28 cellular contexts compared by ENCODE assay signal in genomic region chr2:24349097-24349496, GRCh38.
"Had no signal": no experiment of that assay in that cellular context is flagged by ENCODE, and none has a peak within 500 bp of the region (broad histone marks: within the 10 kb centered on the region; RNA-seq: fewer than 3 reads in every experiment).

No MANE protein-coding gene starts in this region.

- H3K36me3 Mint-ChIP-seq: mesothelial cell of epicardium, type B pancreatic cell had no signal

- ATAC-seq: activated T-cell treated with anti-CD3 and anti-CD28 coated beads, Interleukin-2, amount 50 U/mL, for 72 hours had no signal

- DNase-seq: activated CD4-positive, alpha-beta memory T cell treated with anti-CD3 and anti-CD28 coated beads, Interleukin-2, amount 10 ng/mL, durations not matched to agents 7 days and 5 days; activated CD4-positive, alpha-beta T cell treated with anti-CD3 and anti-CD28 coated beads for 48 hours; activated CD4-positive, CD25-positive, alpha-beta regulatory T cell; activated effector memory CD4-positive, alpha-beta T cell treated with Interleukin-2 at 50 U/mL for 16 hours; activated naive CD4-positive, alpha-beta T cell treated with anti-CD3 and anti-CD28 coated beads for 36 hours; activated T-cell treated with anti-CD3 and anti-CD28 coated beads, Interleukin-2, amount 50 U/mL, for 72 hours; aorta; brain microvascular endothelial cell; caudate nucleus; colonic mucosa; dorsolateral prefrontal cortex; glutamatergic neuron; kidney glomerular epithelial cell; left ventricle myocardium inferior; ovary; stimulated activated CD4-positive, alpha-beta T cell treated with anti-CD3 and anti-CD28 coated beads, Interleukin-2, amount 100 ng/mL, for 48 hours; stimulated activated CD8-positive, alpha-beta memory T cell treated with anti-CD3 and anti-CD28 coated beads, Interleukin-4, amount 100 ng/mL, for 48 hours; stimulated activated naive CD4-positive, alpha-beta T cell treated with Interleukin-2 at 50 U/mL for 16 hours; T1000 had no signal

- H3K27me3 ChIP-seq: brain microvascular endothelial cell, colonic mucosa, dorsolateral prefrontal cortex, esophagus muscularis mucosa, hepatocyte, neutrophil, ovary had no signal

- H3K4me3 Mint-ChIP-seq: activated CD4-positive, alpha-beta memory T cell treated with anti-CD3 and anti-CD28 coated beads, Interleukin-2, amount 10 ng/mL, durations not matched to agents 7 days and 5 days; activated naive CD4-positive, alpha-beta T cell treated with anti-CD3 and anti-CD28 coated beads for 36 hours; activated T-cell treated with anti-CD3 and anti-CD28 coated beads, Interleukin-2, amount 50 U/mL, for 72 hours; mesothelial cell of epicardium; nephron; type B pancreatic cell had no signal

- H3K36me3 ChIP-seq: brain microvascular endothelial cell, colonic mucosa, esophagus muscularis mucosa, left ventricle myocardium inferior, neutrophil, ovary, prostate gland, thoracic aorta had no signal

- H3K9me3 ChIP-seq: colonic mucosa, esophagus muscularis mucosa, left ventricle myocardium inferior, neutrophil, ovary, prostate gland, thoracic aorta had no signal

- H3K4me3 ChIP-seq: colonic mucosa, dorsolateral prefrontal cortex, esophagus muscularis mucosa, hepatocyte, left ventricle myocardium inferior, ovary, prostate gland, thoracic aorta had no signal

- H3K27ac Mint-ChIP-seq: activated CD4-positive, alpha-beta memory T cell treated with anti-CD3 and anti-CD28 coated beads, Interleukin-2, amount 10 ng/mL, durations not matched to agents 7 days and 5 days; activated naive CD4-positive, alpha-beta T cell treated with anti-CD3 and anti-CD28 coated beads for 36 hours; activated T-cell treated with anti-CD3 and anti-CD28 coated beads, Interleukin-2, amount 50 U/mL, for 72 hours; mesothelial cell of epicardium; nephron; type B pancreatic cell had no signal

- H3K27ac ChIP-seq: brain microvascular endothelial cell, colonic mucosa, dorsolateral prefrontal cortex, esophagus muscularis mucosa, hepatocyte, left ventricle myocardium inferior, neutrophil, ovary, prostate gland, thoracic aorta had no signal

- H3K4me1 ChIP-seq: colonic mucosa, prostate gland had no signal

- H3K4me2 ChIP-seq: hepatocyte had no signal

- H3K9me3 Mint-ChIP-seq: activated CD4-positive, alpha-beta memory T cell treated with anti-CD3 and anti-CD28 coated beads, Interleukin-2, amount 10 ng/mL, durations not matched to agents 7 days and 5 days; activated naive CD4-positive, alpha-beta T cell treated with anti-CD3 and anti-CD28 coated beads for 36 hours; activated T-cell treated with anti-CD3 and anti-CD28 coated beads, Interleukin-2, amount 50 U/mL, for 72 hours; type B pancreatic cell had no signal

- H2AFZ ChIP-seq: hepatocyte had no signal

- FAIRE-seq: frontal cortex had no signal

- H3K27me3 Mint-ChIP-seq: activated CD4-positive, alpha-beta memory T cell treated with anti-CD3 and anti-CD28 coated beads, Interleukin-2, amount 10 ng/mL, durations not matched to agents 7 days and 5 days; type B pancreatic cell had no signal
